Comparison of ENCODE assay signal across 14 cellular contexts in the genomic region with DNA sequence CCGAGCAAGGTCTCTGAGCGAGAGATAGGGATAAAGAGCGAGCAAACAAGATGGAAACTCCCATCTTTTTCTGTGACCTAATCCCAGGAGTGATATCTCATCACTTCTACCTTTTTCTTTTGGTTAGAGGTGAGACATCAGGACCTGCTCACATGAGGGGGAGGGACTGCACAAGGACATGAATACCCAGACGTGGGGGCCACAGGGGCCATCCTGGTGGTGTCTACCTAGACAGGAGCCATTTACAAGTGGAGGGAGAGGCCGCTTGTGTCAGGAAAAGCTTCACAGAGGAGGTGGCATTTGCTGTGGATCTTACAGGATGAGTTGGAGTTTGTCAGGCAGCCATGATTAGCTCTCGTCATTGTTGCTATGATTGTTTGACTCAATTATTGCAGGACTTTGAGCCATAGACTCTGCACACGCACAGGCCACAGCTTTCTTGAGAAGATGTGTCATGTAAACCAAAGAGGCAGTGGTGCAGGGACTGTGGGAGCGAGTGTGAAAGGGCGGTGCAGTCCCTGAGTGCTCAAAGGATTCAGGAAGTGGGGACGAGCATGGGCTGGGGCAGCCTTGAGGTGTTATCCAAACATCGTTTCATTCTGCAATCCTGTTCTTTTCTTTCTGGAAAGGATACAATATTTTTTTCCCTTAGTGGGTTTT. TPM values are rescaled to one million over a fixed set of nuclear protein-coding genes. Genes with fewer than 3 reads are reported as not detected.
DNase-seq lines count a peak whose midpoint lies in the region; ATAC-seq, FAIRE-seq and TF ChIP-seq lines count a peak whose summit lies in the region.
"Had no signal": no experiment of that assay in that cellular context is flagged by ENCODE, and none has a peak within 500 bp of the region (broad histone marks: within the 10 kb centered on the region; RNA-seq: fewer than 3 reads in every experiment).

No MANE protein-coding gene starts in this region.

- H3K36me3 ChIP-seq in GM23338 (ENCODE audit: insufficient read depth) (peaks cover 9% of the 10 kb centered on the region; the same call in 1 of the 2 replicates), Peyer's patch (peaks cover 0 to 86% (median 0%) of the 10 kb centered on the region in 3 donors), small intestine (ENCODE audit: control insufficient read depth in 2 of 2, insufficient read depth in 2 of 2, low read length in 2 of 2) (peaks cover 2 to 12% of the 10 kb centered on the region in 2 donors)

- peaks cover 19% of the 10 kb centered on the region for H3K4me1 Mint-ChIP-seq in GM23338
- H3K4me1 Mint-ChIP-seq: T-cell had no signal

- no peak overlapping the region; the same call in 2 of the 3 replicates for H3K4me3 Mint-ChIP-seq in GM23338
- H3K4me3 Mint-ChIP-seq: T-cell had no signal

- no peaks in the 10 kb centered on the region for H3K9me2 ChIP-seq in GM23338 (ENCODE audit: insufficient read depth)

- 56 to 74% (median 61%) methylated on average over 11 of the region's 11 CpGs for WGBS in small intestine, 3 donors

- DNase-seq in GM23338 (ENCODE audit: low spot score) (no peak), Peyer's patch (peak in 2 of 3 donors; percentile 62 to 65), fibroblast of gingiva (ENCODE audit: low read depth) (peak; percentile 50), small intestine (peak; percentile 80), EL (no peak), NCI-H2227 (lab: John Stamatoyannopoulos, UW; ENCODE audit: unreplicated experiment) (no peak)
- no peak for DNase-seq in activated CD8-positive, alpha-beta memory T cell treated with anti-CD3 and anti-CD28 coated beads, Interleukin-2, amount 50 U/mL, for 4 hours
- DNase-seq: amniotic stem cell; CD4-positive, alpha-beta memory T cell; OCI-M1; substantia nigra had no signal

- no peak overlapping the region for H2AFZ ChIP-seq in GM23338

- peaks cover 3% of the 10 kb centered on the region for H3K4me1 ChIP-seq in GM23338 (ENCODE audit: insufficient read depth)
- H3K4me1 ChIP-seq in Peyer's patch, result no peaks in the 10 kb centered on the region
- H3K4me1 ChIP-seq in small intestine (ENCODE audit: control insufficient read depth in 2 of 2, insufficient read depth in 1 of 2, low read depth in 1 of 2, low read length in 1 of 2), result peaks cover 0 to 1% of the 10 kb centered on the region in 2 donors
- H3K4me1 ChIP-seq: HAP-1 had no signal

- no peak overlapping the region for H3K27ac Mint-ChIP-seq in GM23338
- H3K27ac Mint-ChIP-seq: CD4-positive, alpha-beta memory T cell; T-cell had no signal

- peaks cover 54% of the 10 kb centered on the region for H3K36me3 Mint-ChIP-seq in GM23338 (ENCODE audit: low read depth)

- no peak overlapping the region for H3K4me3 ChIP-seq in GM23338
- no peak overlapping the region for H3K4me3 ChIP-seq in Peyer's patch
- H3K4me3 ChIP-seq in small intestine (ENCODE audit: low read depth in 1 of 2, low read length in 2 of 2), result no peak overlapping the region
- H3K4me3 ChIP-seq: HAP-1 had no signal

- H4K20me1 ChIP-seq in GM23338 (replicated peaks; ENCODE audit: insufficient read depth), result no peaks in the 10 kb centered on the region

- H3K9me3 ChIP-seq in Peyer's patch (no peaks in the 10 kb centered on the region), small intestine (ENCODE audit: control insufficient read depth, low read depth) (no peaks in the 10 kb centered on the region)
- H3K9me3 ChIP-seq: HAP-1 had no signal

- TF ChIP-seq CTCF in GM23338 (conservative IDR thresholded peaks at IDR 0.05; ENCODE audit: low read depth in 2 of 2) (no peak), Peyer's patch (IDR thresholded peaks at IDR 0.05) (no peak)

- no peak overlapping the region for H3K4me2 ChIP-seq in GM23338

- no peak for FAIRE-seq in small intestine (lab: Jason Lieb, UNC)
- FAIRE-seq: GM18507 had no signal

- 0 out of 2 replicates have a peak, but pooled peaks cover 4% of the 10 kb centered on the region for H3F3A ChIP-seq in GM23338 (replicated peaks; ENCODE audit: low read depth)

- H3K27ac ChIP-seq in GM23338 (ENCODE audit: low read depth) (peak overlapping the region; percentile 55; the same call in 1 of the 2 replicates), Peyer's patch (peak overlapping the region in 2 of 4 donors; percentile 37 to 57), small intestine (ENCODE audit: low read depth in 1 of 2, low read length in 1 of 2) (no peak overlapping the region)

- no peaks in the 10 kb centered on the region for H3K27me3 ChIP-seq in GM23338 (ENCODE audit: insufficient read depth)
- no peaks in the 10 kb centered on the region for H3K27me3 ChIP-seq in Peyer's patch
- no peaks in the 10 kb centered on the region for H3K27me3 ChIP-seq in small intestine (ENCODE audit: control insufficient read depth in 2 of 2, insufficient read depth in 2 of 2, low read length in 2 of 2)

- peaks cover 7% of the 10 kb centered on the region; the same call in 2 of the 3 replicates for H3K9me3 Mint-ChIP-seq in GM23338
- H3K9me3 Mint-ChIP-seq: CD4-positive, alpha-beta memory T cell; T-cell had no signal

- no peak for TF ChIP-seq POLR2A in Peyer's patch (IDR thresholded peaks at IDR 0.05)

- H3K27me3 Mint-ChIP-seq in GM23338 (ENCODE audit: insufficient read depth, low read depth, poor library complexity), result peaks cover 4% of the 10 kb centered on the region
- H3K27me3 Mint-ChIP-seq: CD4-positive, alpha-beta memory T cell; T-cell had no signal

- no peak for ATAC-seq in GM23338
- ATAC-seq: T-cell had no signal

- H3K79me2 ChIP-seq in GM23338 (replicated peaks; ENCODE audit: insufficient read depth), result no peaks in the 10 kb centered on the region

TF ChIP-seq in GM23338, 12 proteins besides CTCF, POLR2A, EP300 and RAD21 (continues in another document):
- TF ChIP-seq EZH2 (IDR thresholded peaks at IDR 0.05; ENCODE audit: low read depth, unreplicated experiment) (no peak), CREB1 (CRISPR knock-in tag; IDR thresholded peaks at IDR 0.05; ENCODE audit: low read depth) (no peak), NANOG (IDR thresholded peaks at IDR 0.05; ENCODE audit: borderline replicate concordance) (no peak), ZNF331 (CRISPR knock-in tag; IDR thresholded peaks at IDR 0.05; ENCODE audit: low read depth) (no peak), JUNB (IDR thresholded peaks at IDR 0.05; ENCODE audit: unreplicated experiment) (no peak), POLR2AphosphoS5 (IDR thresholded peaks at IDR 0.05; ENCODE audit: low read depth) (no peak), ETS1 (IDR thresholded peaks at IDR 0.05) (no peak)

RNA-seq across cellular contexts. Expression of gene NPEPL1, which starts 7.7 kb away (rescaled TPM):
- 24.1 and 30.0 TPM in 2 replicates for total RNA-seq in GM23338 (2014; rRNA removed; shearing (Covaris generic))
- polyA plus RNA-seq in GM23338 (2016; fragmentation: Nextera tagmentation; extraction: Ambion mirVana) (17.8 and 23.5 TPM in 2 replicates), small intestine (10 to 100 TPM; 16.5 to 29.7 (median 22.9) TPM)
- total RNA-seq in Peyer's patch, result 10 to 100 TPM; 36.3 to 80.4 (median 63.0) TPM

RNA-seq across cellular contexts. Expression of gene STX16, which starts 49.2 kb away (rescaled TPM):
- total RNA-seq in GM23338 (2014; rRNA removed; shearing (Covaris generic)), result 66.5 and 70.5 TPM in 2 replicates
- polyA plus RNA-seq in GM23338 (2016; fragmentation: Nextera tagmentation; extraction: Ambion mirVana) (27.7 and 31.2 TPM in 2 replicates), small intestine (10 to 100 TPM; 17.3 to 39.8 (median 29.9) TPM)
- total RNA-seq in Peyer's patch, result 100 to 1,000 TPM in 1 of 4 donors, 10 to 100 TPM in 3; 58.0 to 262 (median 84.0) TPM

Comparison
In these comparisons a context has a peak if more than half of its experiments do, and no peak if none do; other contexts are left out.
1. DNase-seq: peak in Peyer's patch (2 of 3), fibroblast of gingiva (single experiment) and small intestine (single experiment); none in GM23338 (single experiment), EL (single experiment), NCI-H2227 (single experiment) and activated CD8-positive, alpha-beta memory T cell treated with anti-CD3 and anti-CD28 coated beads, Interleukin-2, amount 50 U/mL, for 4 hours (single experiment).